Comparison of ENCODE assay signal across 25 cellular contexts in genomic region chr15:85860394-85861161, GRCh38.
"Had no signal": no experiment of that assay in that cellular context is flagged by ENCODE, and none has a peak within 500 bp of the region (broad histone marks: within the 10 kb centered on the region; RNA-seq: fewer than 3 reads in every experiment).

No MANE protein-coding gene starts in this region.

- H3K4me3 Mint-ChIP-seq: immature natural killer cell; naive thymus-derived CD8-positive, alpha-beta T cell; nephron; neural crest cell; stimulated activated effector memory CD8-positive, alpha-beta T cell treated with anti-CD3 and anti-CD28 coated beads, Interleukin-12 subunit alpha, Interleukin-12 subunit beta, amount 100 ng/mL, for 72 hours; stimulated activated naive CD8-positive, alpha-beta T cell treated with anti-CD3 and anti-CD28 coated beads, Interleukin-15, Interleukin-2, amounts not matched to agents 100 ng/mL and 50 ng/mL, for 24 hours; type B pancreatic cell had no signal

- DNase-seq: hippocampal formation; immature natural killer cell; kidney; left colon; left lung; lower lobe of right lung; mammary epithelial cell; mesendoderm; naive thymus-derived CD8-positive, alpha-beta T cell; pancreas; retina; right cardiac atrium; spleen; stimulated activated CD4-positive, alpha-beta T cell treated with anti-CD3 and anti-CD28 coated beads, Interleukin-4, amount 100 ng/mL, for 24 hours; stimulated activated naive CD4-positive, alpha-beta T cell; uterus had no signal

- H3K27me3 ChIP-seq: uterus had no signal

- H3K27ac ChIP-seq: left lung, lower lobe of right lung, pancreas, prostate gland, skin epidermis, spleen, suprapubic skin, tibial nerve, uterus had no signal

- H3K4me1 ChIP-seq: left lung, lower lobe of right lung, pancreas, prostate gland, uterus had no signal

- H3K4me3 ChIP-seq: left lung, lower lobe of right lung, pancreas, prostate gland, skin epidermis, spleen, suprapubic skin, tibial nerve, uterus had no signal

- H3K27ac Mint-ChIP-seq: immature natural killer cell; nephron; stimulated activated effector memory CD8-positive, alpha-beta T cell treated with anti-CD3 and anti-CD28 coated beads, Interleukin-12 subunit alpha, Interleukin-12 subunit beta, amount 100 ng/mL, for 72 hours; stimulated activated naive CD8-positive, alpha-beta T cell treated with anti-CD3 and anti-CD28 coated beads, Interleukin-15, Interleukin-2, amounts not matched to agents 100 ng/mL and 50 ng/mL, for 24 hours; type B pancreatic cell had no signal

- H3K9me3 Mint-ChIP-seq: immature natural killer cell; naive thymus-derived CD8-positive, alpha-beta T cell; nephron; neural crest cell; stimulated activated effector memory CD8-positive, alpha-beta T cell treated with anti-CD3 and anti-CD28 coated beads, Interleukin-12 subunit alpha, Interleukin-12 subunit beta, amount 100 ng/mL, for 72 hours; stimulated activated naive CD8-positive, alpha-beta T cell treated with anti-CD3 and anti-CD28 coated beads, Interleukin-15, Interleukin-2, amounts not matched to agents 100 ng/mL and 50 ng/mL, for 24 hours; type B pancreatic cell had no signal

- H3K36me3 Mint-ChIP-seq: immature natural killer cell; naive thymus-derived CD8-positive, alpha-beta T cell; stimulated activated effector memory CD8-positive, alpha-beta T cell treated with anti-CD3 and anti-CD28 coated beads, Interleukin-12 subunit alpha, Interleukin-12 subunit beta, amount 100 ng/mL, for 72 hours; type B pancreatic cell had no signal

- H3K4me1 Mint-ChIP-seq: nephron had no signal

- H3K36me3 ChIP-seq: left lung, lower lobe of right lung, pancreas, prostate gland, spleen, suprapubic skin, tibial nerve, uterus had no signal

- H3K9me3 ChIP-seq: left lung, lower lobe of right lung, pancreas, prostate gland, spleen, suprapubic skin, tibial nerve, uterus had no signal
